Comparison of ENCODE assay signal across 8 cellular contexts in genomic region chr17:18319604-18320256, GRCh38. TPM values are rescaled to one million over a fixed set of nuclear protein-coding genes. Genes with fewer than 3 reads are reported as not detected.
DNase-seq lines count a peak whose midpoint lies in the region; ATAC-seq and TF ChIP-seq lines count a peak whose summit lies in the region.

No MANE protein-coding gene starts in this region.

- peak; percentile 56 for TF ChIP-seq CTCF in epithelial cell of esophagus (IDR thresholded peaks at IDR 0.05; ENCODE audit: insufficient read depth, low read depth, low read length, missing control alignments)
- TF ChIP-seq CTCF in neural progenitor cell (IDR thresholded peaks at IDR 0.05), result peak; percentile 64

- H2AFZ ChIP-seq in GM23248, result no peak overlapping the region
- H2AFZ ChIP-seq in neural progenitor cell (replicated peaks), result no peak overlapping the region

- H3K27me3 ChIP-seq in BLaER1 (no peaks in the 10 kb centered on the region), GM23248 (replicated peaks; ENCODE audit: insufficient read depth) (no peaks in the 10 kb centered on the region), neural progenitor cell (no peaks in the 10 kb centered on the region)

- H3K4me2 ChIP-seq in BLaER1 (peak overlapping the region; percentile 94), GM23248 (ENCODE audit: unreplicated experiment) (peak overlapping the region; percentile 62), neural progenitor cell (no peak overlapping the region)

- H3K27ac ChIP-seq in BLaER1 (no peak overlapping the region), GM23248 (no peak overlapping the region), neural progenitor cell (no peak overlapping the region)

- 42 to 47% methylated on average over 13 of the region's 13 CpGs for WGBS in GM23248 (ENCODE audit: low coverage in 1 of 2, low lambda C conversion rate in 2 of 2, missing lambda C conversion rate in 2 of 2), 2 experiments

- H3K27ac Mint-ChIP-seq in neural progenitor cell, result no peak overlapping the region

- H4K20me1 ChIP-seq in BLaER1, result peaks cover 77% of the 10 kb centered on the region
- H4K20me1 ChIP-seq in GM23248 (ENCODE audit: insufficient read depth), result no peaks in the 10 kb centered on the region
- peaks cover 27% of the 10 kb centered on the region for H4K20me1 ChIP-seq in neural progenitor cell (ENCODE audit: low read depth)

- DNase-seq in GM23248 (peak; percentile 90), SHP77 treated with DMSO at 0.1 percent for 48 hours (lab: John Stamatoyannopoulos, UW) (peak; percentile 12), epithelial cell of esophagus (ENCODE audit: low read depth) (peak; percentile 67), neural progenitor cell (ENCODE audit: low spot score) (peak; percentile 80), mesenteric fat pad (ENCODE audit: low spot score) (no peak)
- DNase-seq in stimulated activated CD4-positive, alpha-beta T cell treated with anti-CD3 and anti-CD28 coated beads, Interleukin-1b, Interleukin-23, amount 100 ng/mL, for 48 hours, result no peak

- no peak for ATAC-seq in GM21529 (IDR thresholded peaks at IDR 0.05; ENCODE audit: unreplicated experiment)

- H3F3A ChIP-seq in GM23248 (ENCODE audit: insufficient read depth), result no peaks in the 10 kb centered on the region
- peaks cover 6% of the 10 kb centered on the region for H3F3A ChIP-seq in neural progenitor cell (ENCODE audit: low read depth)

- H3K27me3 Mint-ChIP-seq in neural progenitor cell (ENCODE audit: insufficient read depth, low read depth), result peaks cover 3% of the 10 kb centered on the region

- H3K36me3 ChIP-seq in BLaER1 (peaks cover 78% of the 10 kb centered on the region), GM23248 (ENCODE audit: low read depth) (peaks cover 8% of the 10 kb centered on the region; the same call in 1 of the 2 replicates), neural progenitor cell (no peaks in the 10 kb centered on the region)

- in situ Hi-C loops in GM23248 (cut with MboI), result no loop called here

- H3K4me3 ChIP-seq in BLaER1 (no peak overlapping the region), GM23248 (peak overlapping the region; percentile 26; the same call in 1 of the 2 replicates), epithelial cell of esophagus (ENCODE audit: low read length) (no peak overlapping the region), neural progenitor cell (no peak overlapping the region)

- H3K79me2 ChIP-seq in GM23248 (ENCODE audit: insufficient read depth) (peaks cover 88% of the 10 kb centered on the region), neural progenitor cell (ENCODE audit: low read depth) (peaks cover 46% of the 10 kb centered on the region)

- H3K9me3 Mint-ChIP-seq in neural progenitor cell, result no peaks in the 10 kb centered on the region

- H3K4me1 ChIP-seq in BLaER1 (peaks cover 53% of the 10 kb centered on the region), GM23248 (ENCODE audit: insufficient read depth) (peaks cover 38% of the 10 kb centered on the region), neural progenitor cell (peaks cover 6% of the 10 kb centered on the region)

- no peak overlapping the region for H3K4me3 Mint-ChIP-seq in neural progenitor cell

- H3K36me3 Mint-ChIP-seq in neural progenitor cell, result peaks cover 5% of the 10 kb centered on the region

- no peaks in the 10 kb centered on the region for H3K9me3 ChIP-seq in BLaER1
- no peaks in the 10 kb centered on the region for H3K9me3 ChIP-seq in GM23248 (ENCODE audit: low read depth)
- H3K9me3 ChIP-seq in neural progenitor cell (ENCODE audit: low read depth), result no peaks in the 10 kb centered on the region

- H3K9ac ChIP-seq in BLaER1, result peak overlapping the region; percentile 22; the same call in 1 of the 2 replicates
- H3K9ac ChIP-seq in GM23248, result peak overlapping the region; percentile 30; the same call in 1 of the 2 replicates
- H3K9ac ChIP-seq in neural progenitor cell, result no peak overlapping the region

- H3K9me2 ChIP-seq in GM23248 (ENCODE audit: insufficient read depth), result no peaks in the 10 kb centered on the region

- peaks cover 27% of the 10 kb centered on the region for H3K4me1 Mint-ChIP-seq in neural progenitor cell

RNA-seq across cellular contexts. Expression of gene SMCR8, which starts 4.6 kb away (rescaled TPM):
- 10.5 and 15.0 TPM in 2 replicates for total RNA-seq in GM23248 (2014; rRNA removed; shearing (Covaris generic))
- polyA plus RNA-seq in GM23248 (2016; fragmentation: Nextera tagmentation; extraction: Ambion mirVana), result 2.2 and 2.5 TPM in 2 replicates
- total RNA-seq in neural progenitor cell (ENCODE audit: low replicate concordance), result 8.9 and 11.9 TPM in 2 replicates
- 14.3 TPM for total RNA-seq in mesenteric fat pad

RNA-seq across cellular contexts. Expression of gene TOP3A, which starts 4.9 kb away (rescaled TPM):
- total RNA-seq in GM23248 (2014; rRNA removed; shearing (Covaris generic)), result 23.5 and 47.1 TPM in 2 replicates
- 12.2 and 14.1 TPM in 2 replicates for polyA plus RNA-seq in GM23248 (2016; fragmentation: Nextera tagmentation; extraction: Ambion mirVana)
- total RNA-seq in neural progenitor cell (ENCODE audit: low replicate concordance) (49.2 and 67.8 TPM in 2 replicates), mesenteric fat pad (34.1 TPM)

RNA-seq across cellular contexts. Expression of gene SHMT1, which starts 43.6 kb away (rescaled TPM):
- 1.8 and 3.5 TPM in 2 replicates for total RNA-seq in GM23248 (2014; rRNA removed; shearing (Covaris generic))
- 5.1 and 5.9 TPM in 2 replicates for polyA plus RNA-seq in GM23248 (2016; fragmentation: Nextera tagmentation; extraction: Ambion mirVana)
- total RNA-seq in neural progenitor cell (ENCODE audit: low replicate concordance) (26.3 and 38.5 TPM in 2 replicates), mesenteric fat pad (87.2 TPM)

RNA-seq across cellular contexts. Expression of gene EVPLL, which starts 57.8 kb away (rescaled TPM):
- not detected in 2 replicates for total RNA-seq in GM23248 (2014; rRNA removed; shearing (Covaris generic))
- polyA plus RNA-seq in GM23248 (2016; fragmentation: Nextera tagmentation; extraction: Ambion mirVana), result not detected in 2 replicates
- total RNA-seq in neural progenitor cell (ENCODE audit: low replicate concordance) (not detected in 2 replicates), mesenteric fat pad (0.22 TPM)

RNA-seq across cellular contexts. Expression of gene MIEF2, which starts 59.3 kb away (rescaled TPM):
- 13.8 and 26.4 TPM in 2 replicates for total RNA-seq in GM23248 (2014; rRNA removed; shearing (Covaris generic))
- 8.8 and 10.0 TPM in 2 replicates for polyA plus RNA-seq in GM23248 (2016; fragmentation: Nextera tagmentation; extraction: Ambion mirVana)
- 8.1 and 23.2 TPM in 2 replicates for total RNA-seq in neural progenitor cell (ENCODE audit: low replicate concordance)
- total RNA-seq in mesenteric fat pad, result 4.6 TPM

Comparison
In these comparisons a context has a peak if more than half of its experiments do, and no peak if none do; other contexts are left out.
1. DNase-seq: peak in GM23248 (single experiment), SHP77 treated with DMSO at 0.1 percent for 48 hours (single experiment), epithelial cell of esophagus (single experiment) and neural progenitor cell (single experiment); none in stimulated activated CD4-positive, alpha-beta T cell treated with anti-CD3 and anti-CD28 coated beads, Interleukin-1b, Interleukin-23, amount 100 ng/mL, for 48 hours (single experiment) and mesenteric fat pad (single experiment).